8 cellular contexts compared by ENCODE assay signal in genomic region chr20:33810885-33811762, GRCh38. TPM values are rescaled to one million over a fixed set of nuclear protein-coding genes. Genes with fewer than 3 reads are reported as not detected.
DNase-seq lines count a peak whose midpoint lies in the region; ATAC-seq and TF ChIP-seq lines count a peak whose summit lies in the region.

CHMP4B (plus strand) TSS chr20:33811348; CDS start chr20:33811469, 121 bp downstream.

- H3K4me1 ChIP-seq in liver (ENCODE audit: control insufficient read depth in 4 of 4, insufficient read depth in 4 of 4, low read length in 3 of 4), result peaks cover 12 to 33% (median 25%) of the 10 kb centered on the region in 4 donors

- H3K9ac ChIP-seq in liver (ENCODE audit: low read depth in 1 of 2, low read length in 2 of 2), result peak within 1 kb of the TSS; percentile 95 to 100

- WGBS in liver, result under 1% methylated on average over 70 of the region's 70 CpGs

- peak; percentile 96 for DNase-seq in NCI-H774 (lab: John Stamatoyannopoulos, UW)
- peak; percentile 97 to 98 for DNase-seq in activated CD4-positive, alpha-beta T cell treated with anti-CD3 and anti-CD28 coated beads, Interleukin-2, amount 50 U/mL, for 48 hours
- peak; percentile 93 to 99 for DNase-seq in dermis microvascular lymphatic vessel endothelial cell (ENCODE audit: low read depth in 2 of 2)
- peak; percentile 98 for DNase-seq in stimulated activated CD4-positive, alpha-beta T cell treated with anti-CD3 and anti-CD28 coated beads, Interleukin-4, amount 100 ng/mL, for 24 hours

- TF ChIP-seq CTCF in C4-2B (conservative IDR thresholded peaks at IDR 0.05) (no peak), liver (IDR thresholded peaks at IDR 0.05; ENCODE audit: low read depth, low read length, missing input control) (no peak)

- ATAC-seq in GM19395 (IDR thresholded peaks at IDR 0.05; ENCODE audit: unreplicated experiment), result peak; percentile 90
- peak; percentile 94 for ATAC-seq in HG03565 (IDR thresholded peaks at IDR 0.05; ENCODE audit: unreplicated experiment)

- peak in 1 of 2 donors; percentile 20 for TF ChIP-seq RAD21 in liver (IDR thresholded peaks at IDR 0.05)

- H3K27ac ChIP-seq in C4-2B (peak within 1 kb of the TSS; percentile 89), liver (ENCODE audit: low read depth in 1 of 2, low read length in 2 of 2) (peak within 1 kb of the TSS; percentile 93 to 100)

- no peaks in the 10 kb centered on the region for H3K9me3 ChIP-seq in liver (ENCODE audit: control insufficient read depth in 4 of 4, low read length in 3 of 4)

- H3K36me3 ChIP-seq in liver (ENCODE audit: control insufficient read depth in 4 of 4, insufficient read depth in 3 of 4, low read depth in 1 of 4, low read length in 3 of 4), result no peaks in the 10 kb centered on the region

- H3K4me3 ChIP-seq in liver (ENCODE audit: low read depth in 1 of 3, low read length in 3 of 3), result peak within 1 kb of the TSS; percentile 84 to 97 (median 94)

- no peaks in the 10 kb centered on the region for H3K27me3 ChIP-seq in liver (ENCODE audit: control insufficient read depth in 4 of 4, insufficient read depth in 4 of 4, low read length in 3 of 4)

TF ChIP-seq in liver, 16 proteins besides CTCF, POLR2A, EP300 and RAD21:
- TF ChIP-seq YY1 (IDR thresholded peaks at IDR 0.05) (peak; percentile 72), EGR1 (IDR thresholded peaks at IDR 0.05; ENCODE audit: low read depth in 2 of 2) (peak in 1 of 2 donors; percentile 34), ZBTB33 (IDR thresholded peaks at IDR 0.05) (peak; percentile 68), REST (IDR thresholded peaks at IDR 0.05) (no peak), FOXA2 (IDR thresholded peaks at IDR 0.05) (no peak), HNF4A (conservative IDR thresholded peaks at IDR 0.05) (peak; percentile 38 to 49), GABPA (IDR thresholded peaks at IDR 0.05 in 1 of 2, conservative IDR thresholded peaks at IDR 0.05 in 1 of 2) (peak; percentile 57 to 89), SP1 (IDR thresholded peaks at IDR 0.05) (peak; percentile 66), MAX (IDR thresholded peaks at IDR 0.05) (peak; percentile 81), NR2F2 (IDR thresholded peaks at IDR 0.05) (peak; percentile 87), RXRA (IDR thresholded peaks at IDR 0.05) (peak; percentile 40 to 42)
TF ChIP-seq in liver: peak in this region for 9.

RNA-seq across cellular contexts. Expression of gene CHMP4B, which starts in this region (rescaled TPM):
- total RNA-seq in dermis microvascular lymphatic vessel endothelial cell, result 27.6 and 50.3 TPM in 2 replicates
- total RNA-seq in liver, result 10 to 100 TPM; 16.4 to 18.0 TPM
- polyA plus RNA-seq in liver, result 10 to 100 TPM in 1 of 2 donors, 1 to 10 TPM in 1; 2.7 to 37.2 TPM

Comparison
In these comparisons a context has a peak if more than half of its experiments do, and no peak if none do; other contexts are left out.
1. Peak in every context shown above with its lines: DNase-seq, ATAC-seq, H3K4me3 ChIP-seq and H3K27ac ChIP-seq.